Comparison of ENCODE assay signal across 8 cellular contexts in the genomic region with DNA sequence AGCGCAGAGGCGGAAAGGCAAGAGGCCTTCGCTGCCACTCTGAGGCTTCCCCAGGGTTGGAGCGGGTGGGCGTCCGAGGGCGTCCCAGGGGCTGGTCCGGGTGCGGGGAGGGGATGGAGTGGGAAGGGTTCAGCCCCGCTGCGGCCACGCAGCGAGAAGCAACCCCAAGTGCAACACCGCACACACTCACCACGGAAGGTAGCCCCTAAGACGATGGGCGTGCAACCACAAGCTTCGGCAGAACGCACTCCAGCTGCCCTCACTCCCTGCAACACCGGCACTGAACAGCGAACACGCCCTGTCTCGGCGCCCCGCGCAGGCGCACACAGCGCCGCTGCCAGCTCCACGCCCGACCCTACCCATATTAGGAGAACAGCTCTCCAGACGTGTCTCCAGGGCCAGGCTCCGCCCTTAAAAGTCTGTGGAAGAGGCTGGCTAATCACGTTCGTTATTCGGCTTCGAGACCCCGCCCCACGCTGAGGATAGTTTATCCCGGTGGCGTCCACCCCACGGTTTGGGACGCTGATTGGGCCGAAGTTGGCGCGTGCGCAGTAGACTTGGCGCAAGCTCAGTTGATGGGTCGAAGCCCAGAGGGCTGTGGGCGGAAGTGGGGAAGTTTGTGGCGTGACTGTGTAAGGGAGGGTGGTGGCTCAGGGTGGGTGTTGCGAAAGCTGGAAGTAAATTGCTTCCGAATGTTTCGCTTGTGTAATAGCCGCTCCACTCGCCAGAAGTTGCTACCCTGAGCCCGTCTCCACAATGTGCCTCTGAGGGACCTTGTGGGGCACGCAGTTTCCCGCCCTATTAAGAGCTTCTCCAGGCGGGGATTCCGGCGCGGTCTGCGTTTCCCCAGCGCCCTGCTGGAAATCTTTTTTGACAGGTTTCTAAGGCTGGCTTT. TPM values are rescaled to one million over a fixed set of nuclear protein-coding genes. Genes with fewer than 3 reads are reported as not detected.
DNase-seq lines count a peak whose midpoint lies in the region; ATAC-seq lines count a peak whose summit lies in the region.

A gene (minus strand): TSS at position 300 of the 895 bp plus-strand sequence. CDS start 343 bp downstream, outside the sequence.

- intact Hi-C loops in left colon (cut with DNase I, micrococcal nuclease): no loop called here

- DNase-seq in NCI-H748 (lab: John Stamatoyannopoulos, UW; ENCODE audit: unreplicated experiment) (peak; percentile 99), cortex of kidney (lab: John Stamatoyannopoulos, UW) (peak; percentile 75), left colon (peak; percentile 100)
- DNase-seq in activated CD4-positive, alpha-beta T cell treated with anti-CD3 and anti-CD28 coated beads, Interleukin-2, amount 50 U/mL, for 1 hour: peak; percentile 100
- DNase-seq in stimulated activated CD4-positive, alpha-beta T cell treated with anti-CD3 and anti-CD28 coated beads, Interleukin-1b, Interleukin-23, amount 100 ng/mL, for 48 hours: peak; percentile 100

- H3K27ac ChIP-seq in BLaER1 treated with 17β-estradiol and CSF1 and Interleukin-3, amounts not matched to agents 10 nM and 100 nM: peak within 1 kb of the TSS; percentile 84 to 97 (median 96)

- peaks cover 0 to 46% (median 7%) of the 10 kb centered on the region in 11 experiments; a peak in 8 of 22 replicates for H4K20me1 ChIP-seq in BLaER1 treated with 17β-estradiol and CSF1 and Interleukin-3, amounts not matched to agents 10 nM and 100 nM

- H3K36me3 ChIP-seq in BLaER1 treated with 17β-estradiol and CSF1 and Interleukin-3, amounts not matched to agents 10 nM and 100 nM: peaks cover 0 to 43% (median 21%) of the 10 kb centered on the region in 11 experiments; a peak in 16 of 22 replicates

- H3K9ac ChIP-seq in BLaER1 treated with 17β-estradiol and CSF1 and Interleukin-3, amounts not matched to agents 10 nM and 100 nM: peak within 1 kb of the TSS; percentile 79 to 88 (median 87)

- peak within 1 kb of the TSS; percentile 67 to 87 (median 80) for H3K4me3 ChIP-seq in BLaER1 treated with 17β-estradiol and CSF1 and Interleukin-3, amounts not matched to agents 10 nM and 100 nM

- ATAC-seq in GM19351 (IDR thresholded peaks at IDR 0.05; ENCODE audit: unreplicated experiment): peak; percentile 96
- ATAC-seq in HG03521 (IDR thresholded peaks at IDR 0.05; ENCODE audit: unreplicated experiment): peak; percentile 98
- ATAC-seq in left colon: peak; percentile 94

- H3K4me1 ChIP-seq in BLaER1 treated with 17β-estradiol and CSF1 and Interleukin-3, amounts not matched to agents 10 nM and 100 nM: peaks cover 37 to 75% (median 52%) of the 10 kb centered on the region in 10 experiments

- peaks cover 9 to 15% (median 10%) of the 10 kb centered on the region in 11 experiments for H3K9me3 ChIP-seq in BLaER1 treated with 17β-estradiol and CSF1 and Interleukin-3, amounts not matched to agents 10 nM and 100 nM (replicated peaks in 1 of 11)

- H3K27me3 ChIP-seq in BLaER1 treated with 17β-estradiol and CSF1 and Interleukin-3, amounts not matched to agents 10 nM and 100 nM: no peaks in the 10 kb centered on the region

- H3K4me2 ChIP-seq in BLaER1 treated with 17β-estradiol and CSF1 and Interleukin-3, amounts not matched to agents 10 nM and 100 nM: peak within 1 kb of the TSS; percentile 90 to 99 (median 94)

RNA-seq across cellular contexts. Expression of the gene that starts here (rescaled TPM):
- total RNA-seq in left colon: 10 to 100 TPM; 79.7 to 87.5 TPM

Comparison
In these comparisons a context has a peak if more than half of its experiments do, and no peak if none do; other contexts are left out.
1. Peak in every context shown above with its lines: DNase-seq, ATAC-seq, H3K4me3 ChIP-seq and H3K27ac ChIP-seq.